9 cellular contexts compared by ENCODE assay signal in genomic region chr14:21860172-21860571, GRCh38.
DNase-seq lines count a peak whose midpoint lies in the region; ATAC-seq, FAIRE-seq and TF ChIP-seq lines count a peak whose summit lies in the region.
"Had no signal": no experiment of that assay in that cellular context is flagged by ENCODE, and none has a peak within 500 bp of the region (broad histone marks: within the 10 kb centered on the region; RNA-seq: fewer than 3 reads in every experiment).

No MANE protein-coding gene starts in this region.

- no peak overlapping the region for H3K4me2 ChIP-seq in GM23248 (ENCODE audit: unreplicated experiment)

- H3K79me2 ChIP-seq in GM23248 (ENCODE audit: insufficient read depth) = no peaks in the 10 kb centered on the region

- no peak for FAIRE-seq in frontal cortex (lab: Jason Lieb, UNC)

- no peak for DNase-seq in AG09309 (ENCODE audit: low read depth)
- peak; percentile 8 for DNase-seq in GM23248
- DNase-seq in T-helper 9 cell = peak; percentile 15
- DNase-seq in foreskin fibroblast = no peak
- DNase-seq in frontal cortex (ENCODE audit: low spot score in 2 of 2) = no peak
- no peak for DNase-seq in NCI-H2227 (lab: John Stamatoyannopoulos, UW; ENCODE audit: unreplicated experiment)
- DNase-seq in AG20443 (ENCODE audit: low spot score) = no peak

- H3K27me3 ChIP-seq in GM23248 (replicated peaks; ENCODE audit: insufficient read depth) = no peaks in the 10 kb centered on the region; the same call in 1 of the 2 replicates

- no peaks in the 10 kb centered on the region for H3K4me1 ChIP-seq in GM23248 (ENCODE audit: insufficient read depth)
- H3K4me1 ChIP-seq: HAP-1 had no signal

- no peaks in the 10 kb centered on the region for H3F3A ChIP-seq in GM23248 (ENCODE audit: insufficient read depth)

- ATAC-seq in HG03571 (IDR thresholded peaks at IDR 0.05; ENCODE audit: unreplicated experiment) = no peak

- H3K4me3 ChIP-seq in AG09309 (ENCODE audit: control insufficient read depth, low read depth, low read length) (no peak overlapping the region), GM23248 (no peak overlapping the region), foreskin fibroblast (ENCODE audit: low read depth in 1 of 2, low read length in 2 of 2) (no peak overlapping the region)
- H3K4me3 ChIP-seq: HAP-1 had no signal

- in situ Hi-C loops in GM23248 (cut with MboI) = no loop called here

- H3K27ac ChIP-seq in GM23248 = no peak overlapping the region

- no peaks in the 10 kb centered on the region for H4K20me1 ChIP-seq in GM23248 (ENCODE audit: insufficient read depth)

- no peaks in the 10 kb centered on the region for H3K9me2 ChIP-seq in GM23248 (ENCODE audit: insufficient read depth)

- H3K9ac ChIP-seq in GM23248 = no peak overlapping the region

- WGBS in GM23248 (ENCODE audit: low coverage in 1 of 2, low lambda C conversion rate in 2 of 2, missing lambda C conversion rate in 2 of 2), 2 experiments = 13 to 17% methylated on average over 3 of the region's 3 CpGs

- peak; percentile 9 for TF ChIP-seq CTCF in AG09309 (IDR thresholded peaks at IDR 0.05; ENCODE audit: control insufficient read depth, insufficient read depth, low read depth, low read length, missing control alignments)
- peak; percentile 9 for TF ChIP-seq CTCF in foreskin fibroblast (IDR thresholded peaks at IDR 0.05; ENCODE audit: low read depth, low read length)

- no peaks in the 10 kb centered on the region for H3K9me3 ChIP-seq in GM23248 (ENCODE audit: low read depth)
- H3K9me3 ChIP-seq: HAP-1 had no signal

- no peaks in the 10 kb centered on the region for H3K36me3 ChIP-seq in GM23248 (ENCODE audit: low read depth)
- H3K36me3 ChIP-seq: HAP-1 had no signal

- no peak overlapping the region for H2AFZ ChIP-seq in GM23248

Comparison
In these comparisons a context has a peak if more than half of its experiments do, and no peak if none do; other contexts are left out.
1. DNase-seq: peak in GM23248 (single experiment) and T-helper 9 cell (single experiment); none in AG09309 (single experiment), foreskin fibroblast (0 of 2), frontal cortex (0 of 2), NCI-H2227 (single experiment) and AG20443 (single experiment).